ENCODE assay signal across 1 cellular context in genomic region chr13:44932850-44933251, GRCh38.
TF ChIP-seq lines count a peak whose summit lies in the region.

No MANE protein-coding gene starts in this region.

TF ChIP-seq in GM23338, 12 proteins besides CTCF, POLR2A, EP300 and RAD21 (continued from another document):
- no peak for TF ChIP-seq ZNF462 (CRISPR knock-in tag; IDR thresholded peaks at IDR 0.05)
- TF ChIP-seq JUNB (IDR thresholded peaks at IDR 0.05; ENCODE audit: unreplicated experiment) = no peak
- no peak for TF ChIP-seq STAT1 (IDR thresholded peaks at IDR 0.05; ENCODE audit: unreplicated experiment)
